Comparison of ENCODE assay signal across 8 cellular contexts in the genomic region with DNA sequence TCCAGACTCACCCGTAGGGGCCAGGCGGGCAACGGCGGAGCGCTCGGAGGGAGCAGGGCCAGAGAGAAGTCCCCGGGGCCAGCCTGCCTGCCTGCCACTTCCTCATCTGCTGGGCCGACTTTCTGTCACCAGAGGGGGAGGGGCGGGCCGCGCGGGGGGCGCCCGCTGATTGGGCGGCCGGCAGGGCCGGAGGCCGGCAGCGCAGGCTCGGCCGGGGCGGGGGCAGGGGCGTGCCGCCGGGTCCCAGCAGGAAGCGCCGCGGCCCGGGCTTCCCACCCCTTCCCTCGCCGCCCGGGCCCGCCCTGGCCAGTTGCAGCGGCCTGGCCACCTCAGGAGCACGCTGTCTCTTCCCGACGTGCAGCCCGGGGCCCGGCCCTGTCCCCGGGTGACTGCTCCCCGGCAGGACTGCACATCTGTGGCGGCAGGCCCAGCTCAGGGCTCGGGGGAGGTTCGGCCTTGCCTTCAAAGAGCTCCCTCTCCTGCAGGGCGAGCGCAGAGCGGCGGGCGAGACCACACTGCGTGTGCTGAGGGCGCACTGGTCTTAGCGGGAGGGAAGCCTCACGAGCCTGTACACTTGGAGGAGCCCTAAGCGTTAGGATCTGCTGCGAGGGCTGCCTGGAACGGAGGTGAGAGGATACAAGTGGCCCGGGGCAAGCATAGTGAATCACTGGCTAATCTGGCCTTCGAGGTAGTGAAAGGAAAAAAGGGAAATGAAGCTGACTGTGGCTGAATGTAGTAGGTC. TPM values are rescaled to one million over a fixed set of nuclear protein-coding genes. Genes with fewer than 3 reads are reported as not detected.
A peak's percentile ranks its signal among the peaks of the same experiment; 100 is the strongest.
DNase-seq lines count a peak whose midpoint lies in the region; ATAC-seq and TF ChIP-seq lines count a peak whose summit lies in the region.

A gene (minus strand): TSS at position 108 of the 742 bp plus-strand sequence. CDS start 2,402 bp downstream, outside the sequence.

- POLR2A ChIA-PET in Panc1 (lab: Charles Lee) = no interaction called here

- TF ChIP-seq CTCF in Panc1 (IDR thresholded peaks at IDR 0.05) = no peak
- peak in 4 of 6 experiments; percentile 16 to 24 (median 22) for TF ChIP-seq CTCF in esophagus squamous epithelium (IDR thresholded peaks at IDR 0.05)

- H3K9me3 ChIP-seq in KOPT-K1 (ENCODE audit: insufficient read depth, low read length, poor library complexity, severe bottlenecking) = no peaks in the 10 kb centered on the region
- H3K9me3 ChIP-seq in Panc1 (ENCODE audit: control insufficient read depth, insufficient read depth, low read depth, low read length) = no peaks in the 10 kb centered on the region
- H3K9me3 ChIP-seq in esophagus squamous epithelium = no peaks in the 10 kb centered on the region

- H3K4me3 Mint-ChIP-seq in naive B cell = peak within 1 kb of the TSS; percentile 84 to 99 (median 92)
- H3K4me3 Mint-ChIP-seq in stimulated activated memory B cell treated with anti-CD40 and anti-IgM and Interleukin-4, amounts not matched to agents 10 μg/mL and 1 μg/mL and 100 μg/mL, for 72 hours = peak within 1 kb of the TSS; percentile 90

- intact Hi-C loops in Panc1 (cut with micrococcal nuclease; ENCODE audit: unreplicated experiment) (no loop called here), esophagus squamous epithelium (cut with DNase I) (no loop called here)

- peaks cover 24% of the 10 kb centered on the region for H3K36me3 ChIP-seq in KOPT-K1 (ENCODE audit: insufficient read depth, low read length)
- H3K36me3 ChIP-seq in Panc1 (ENCODE audit: control insufficient read depth, insufficient read depth, low read length) = no peaks in the 10 kb centered on the region; the same call in 1 of the 2 replicates
- H3K36me3 ChIP-seq in esophagus squamous epithelium = peaks cover 22 to 27% (median 24%) of the 10 kb centered on the region in 3 donors

- H3K9me3 Mint-ChIP-seq in naive B cell = no peaks in the 10 kb centered on the region
- no peaks in the 10 kb centered on the region for H3K9me3 Mint-ChIP-seq in stimulated activated memory B cell treated with anti-CD40 and anti-IgM and Interleukin-4, amounts not matched to agents 10 μg/mL and 1 μg/mL and 100 μg/mL, for 72 hours

- H3K36me3 Mint-ChIP-seq in naive B cell = peaks cover 8 to 9% of the 10 kb centered on the region in 2 donors
- peaks cover 28% of the 10 kb centered on the region for H3K36me3 Mint-ChIP-seq in stimulated activated memory B cell treated with anti-CD40 and anti-IgM and Interleukin-4, amounts not matched to agents 10 μg/mL and 1 μg/mL and 100 μg/mL, for 72 hours

- H3K27me3 Mint-ChIP-seq in naive B cell = no peaks in the 10 kb centered on the region
- H3K27me3 Mint-ChIP-seq in stimulated activated memory B cell treated with anti-CD40 and anti-IgM and Interleukin-4, amounts not matched to agents 10 μg/mL and 1 μg/mL and 100 μg/mL, for 72 hours = no peaks in the 10 kb centered on the region

- ATAC-seq in GM21717 (IDR thresholded peaks at IDR 0.05; ENCODE audit: unreplicated experiment) (peak; percentile 68), Panc1 (peak; percentile 93), naive B cell (ENCODE audit: low read depth in 2 of 2) (peak; percentile 79 to 80)
- peak; percentile 94 for ATAC-seq in stimulated activated memory B cell treated with anti-CD40 and anti-IgM and Interleukin-4, amounts not matched to agents 10 μg/mL and 1 μg/mL and 100 μg/mL, for 72 hours

- peaks cover 43 to 53% (median 47%) of the 10 kb centered on the region in 3 donors for H3K4me1 Mint-ChIP-seq in naive B cell
- H3K4me1 Mint-ChIP-seq in stimulated activated memory B cell treated with anti-CD40 and anti-IgM and Interleukin-4, amounts not matched to agents 10 μg/mL and 1 μg/mL and 100 μg/mL, for 72 hours = peaks cover 46% of the 10 kb centered on the region

- CTCF ChIA-PET in Panc1 (lab: Charles Lee) = interaction anchor here (1.2 kb wide), 1 partner anchor 141 kb away, joined by 3 read pairs; no protein-coding TSS in a partner anchor

- WGBS in esophagus squamous epithelium, 2 donors = 0% methylated on average over 2 to 5 of the region's 58 CpGs

- no TSS peak for BruUV-seq in Panc1 (replicated peaks; lab: Mats Ljungman, UMichigan)

- H3K4me3 ChIP-seq in Panc1 (ENCODE audit: low read depth in 2 of 2, low read length in 2 of 2) = peak within 1 kb of the TSS; percentile 87 to 89
- peak within 1 kb of the TSS; percentile 70 to 86 (median 85) for H3K4me3 ChIP-seq in esophagus squamous epithelium

- DNase-seq in DMS53 treated with DMSO at 0.1 percent for 48 hours (lab: John Stamatoyannopoulos, UW; ENCODE audit: unreplicated experiment) (peak; percentile 81), Panc1 (ENCODE audit: low read depth, low spot score) (peak; percentile 47), esophagus squamous epithelium (lab: John Stamatoyannopoulos, UW) (peak; percentile 67), naive B cell (peak; percentile 89)
- DNase-seq in activated T-cell treated with anti-CD3 and anti-CD28 coated beads, Interleukin-2, amount 50 U/mL, for 48 hours = peak; percentile 92 to 94

- in situ Hi-C loops in Panc1 (cut with HindIII; ENCODE audit: low pct_unique_long_range_greater_than_20kb, low sequenced_read_pairs) = no loop called here

- peak within 1 kb of the TSS; percentile 85 to 99 (median 90) for H3K27ac Mint-ChIP-seq in naive B cell
- H3K27ac Mint-ChIP-seq in stimulated activated memory B cell treated with anti-CD40 and anti-IgM and Interleukin-4, amounts not matched to agents 10 μg/mL and 1 μg/mL and 100 μg/mL, for 72 hours = peak within 1 kb of the TSS; percentile 86

- TF ChIP-seq POLR2A in esophagus squamous epithelium (IDR thresholded peaks at IDR 0.05) = peak in 3 of 4 donors; percentile 16 to 86 (median 69)

- peaks cover 22% of the 10 kb centered on the region for H3K4me1 ChIP-seq in Panc1 (ENCODE audit: control insufficient read depth, insufficient read depth, low read length)
- H3K4me1 ChIP-seq in esophagus squamous epithelium = peaks cover 18 to 64% (median 31%) of the 10 kb centered on the region in 3 donors

- no peaks in the 10 kb centered on the region for H3K27me3 ChIP-seq in Panc1 (ENCODE audit: control insufficient read depth, insufficient read depth, low read length)
- no peaks in the 10 kb centered on the region for H3K27me3 ChIP-seq in esophagus squamous epithelium

- H3K27ac ChIP-seq in KOPT-K1 (ENCODE audit: low read depth, low read length, poor library complexity, severe bottlenecking) (peak within 1 kb of the TSS; percentile 90), Panc1 (ENCODE audit: low read length) (peak within 1 kb of the TSS; percentile 97), esophagus squamous epithelium (peak within 1 kb of the TSS; percentile 94 to 99 (median 97))

RNA-seq across cellular contexts. Expression of the gene that starts here (rescaled TPM):
- total RNA-seq in Panc1 (2021; ENCODE audit: unreplicated experiment) (105 TPM), esophagus squamous epithelium (100 to 1,000 TPM in 3 of 4 donors, 10 to 100 TPM in 1; 99.8 to 187 (median 115) TPM)
- 115 TPM for polyA plus RNA-seq in Panc1 (2012; ENCODE audit: insufficient read length)
- polyA plus RNA-seq in naive B cell (ENCODE audit: low read depth in 6 of 6) = 10 to 100 TPM; 55.8 to 91.0 (median 69.4) TPM

Comparison
In these comparisons a context has a peak if more than half of its experiments do, and no peak if none do; other contexts are left out.
1. Peak in every context shown above with its lines: DNase-seq, ATAC-seq, H3K4me3 ChIP-seq and H3K27ac ChIP-seq.